In genomic region chr9:117643288-117643654, GRCh38 we compare ENCODE assay signal across 23 cellular contexts.
A peak's percentile ranks its signal among the peaks of the same experiment; 100 is the strongest.
DNase-seq lines count a peak whose midpoint lies in the region; ATAC-seq and TF ChIP-seq lines count a peak whose summit lies in the region.
"Had no signal": no experiment of that assay in that cellular context is flagged by ENCODE, and none has a peak within 500 bp of the region (broad histone marks: within the 10 kb centered on the region; RNA-seq: fewer than 3 reads in every experiment).

No MANE protein-coding gene starts in this region.

- H3K4me3 Mint-ChIP-seq in endodermal cell = no peak overlapping the region
- H3K4me3 Mint-ChIP-seq: H9; nephron progenitor cell; T-helper 1 cell treated with Interleukin-12 subunit alpha and Interleukin-12 subunit beta and Interleukin-4 antibody, amounts not matched to agents 30 μg/mL and 1 μg/mL, for 36 hours had no signal

- peaks cover 13% of the 10 kb centered on the region for H3K9me3 Mint-ChIP-seq in endodermal cell
- H3K9me3 Mint-ChIP-seq: H9; nephron progenitor cell; T-helper 1 cell treated with Interleukin-12 subunit alpha and Interleukin-12 subunit beta and Interleukin-4 antibody, amounts not matched to agents 30 μg/mL and 1 μg/mL, for 36 hours had no signal

- peaks cover 18% of the 10 kb centered on the region for H3K27me3 Mint-ChIP-seq in endodermal cell (ENCODE audit: insufficient read depth)

- no peak for ATAC-seq in lower lobe of right lung
- ATAC-seq: gastrocnemius medialis, upper lobe of right lung had no signal

- H3K4me1 Mint-ChIP-seq in endodermal cell = peaks cover 20% of the 10 kb centered on the region

- H3K9ac ChIP-seq in endodermal cell (ENCODE audit: extremely low read depth, low read length, poor library complexity, severe bottlenecking) (no peak overlapping the region), parathyroid adenoma (no peak overlapping the region)

- H3K9me3 ChIP-seq in endodermal cell (ENCODE audit: control insufficient read depth, low read length) = peaks cover 19% of the 10 kb centered on the region
- H3K9me3 ChIP-seq in parathyroid adenoma (ENCODE audit: control insufficient read depth, low read length) = no peaks in the 10 kb centered on the region
- H3K9me3 ChIP-seq in lower lobe of right lung = no peaks in the 10 kb centered on the region
- H3K9me3 ChIP-seq: adrenal gland, gastrocnemius medialis, prostate gland, upper lobe of right lung had no signal

- DNase-seq in CD1c-positive myeloid dendritic cell (ENCODE audit: extremely low spot score) (peak; percentile 11), HL-60 (ENCODE audit: low read depth in 1 of 2, low spot score in 1 of 2) (peak in 1 of 2 experiments; percentile 27), endodermal cell (no peak), foreskin fibroblast (no peak), lower lobe of right lung (no peak)
- DNase-seq in effector CD8-positive, alpha-beta T cell (lab: John Stamatoyannopoulos, UW) = no peak
- DNase-seq: activated CD8-positive, alpha-beta memory T cell treated with anti-CD3 and anti-CD28 coated beads, Interleukin-2, amount 50 U/mL, for 48 hours; adrenal gland; COR-L47; gastrocnemius medialis; MV-4-11; NCI-H187 treated with DMSO at 0.1 percent for 48 hours; NCI-H524 treated with DMSO at 0.1 percent for 48 hours; nephron progenitor cell; OCI-M1; SIG-M5; stimulated activated CD4-positive, alpha-beta T cell treated with anti-CD3 and anti-CD28 coated beads, Interleukin-4, amount 100 ng/mL, for 1 hour; upper lobe of right lung had no signal

- H3K4me1 ChIP-seq in endodermal cell (ENCODE audit: control insufficient read depth, insufficient read depth, low read length) (no peaks in the 10 kb centered on the region), parathyroid adenoma (no peaks in the 10 kb centered on the region), lower lobe of right lung (peaks cover 14% of the 10 kb centered on the region)
- H3K4me1 ChIP-seq: prostate gland had no signal

- H3K27me3 ChIP-seq in HL-60 (ENCODE audit: insufficient read depth, poor library complexity, severe bottlenecking) (peaks cover 2% of the 10 kb centered on the region), endodermal cell (ENCODE audit: control insufficient read depth, insufficient read depth, low read length, poor library complexity, severe bottlenecking) (no peaks in the 10 kb centered on the region), parathyroid adenoma (ENCODE audit: control insufficient read depth, insufficient read depth, low read length) (no peaks in the 10 kb centered on the region), lower lobe of right lung (ENCODE audit: low read depth) (peaks cover 13% of the 10 kb centered on the region)

- WGBS in endodermal cell (ENCODE audit: insufficient coverage in 1 of 2, insufficient read length in 1 of 2), 2 experiments = 93 to 95% methylated on average over 6 of the region's 6 CpGs

- no peak overlapping the region for H3K27ac Mint-ChIP-seq in endodermal cell
- H3K27ac Mint-ChIP-seq: H9; nephron progenitor cell; T-helper 1 cell treated with Interleukin-12 subunit alpha and Interleukin-12 subunit beta and Interleukin-4 antibody, amounts not matched to agents 30 μg/mL and 1 μg/mL, for 36 hours had no signal

- peak overlapping the region; percentile 7 for H2AFZ ChIP-seq in parathyroid adenoma

- intact Hi-C loops in lower lobe of right lung (cut with DNase I) = no loop called here

- H3K4me3 ChIP-seq in HL-60 (replicated peaks; ENCODE audit: insufficient read depth, low read length) = peak overlapping the region; percentile 50
- H3K4me3 ChIP-seq in endodermal cell (ENCODE audit: low read length) = peak overlapping the region; percentile 1
- H3K4me3 ChIP-seq in parathyroid adenoma (ENCODE audit: low read depth, low read length) = no peak overlapping the region
- no peak overlapping the region for H3K4me3 ChIP-seq in foreskin fibroblast (ENCODE audit: low read depth in 1 of 2, low read length in 2 of 2)
- H3K4me3 ChIP-seq in lower lobe of right lung = no peak overlapping the region
- H3K4me3 ChIP-seq: adrenal gland, smooth muscle cell, upper lobe of right lung had no signal

- peak overlapping the region; percentile 37; the same call in 1 of the 2 replicates for H3K27ac ChIP-seq in HL-60 (replicated peaks)
- no peak overlapping the region for H3K27ac ChIP-seq in endodermal cell (ENCODE audit: low read depth, low read length)
- H3K27ac ChIP-seq in parathyroid adenoma = no peak overlapping the region
- no peak overlapping the region for H3K27ac ChIP-seq in lower lobe of right lung
- H3K27ac ChIP-seq: adrenal gland, gastrocnemius medialis, prostate gland, upper lobe of right lung had no signal

- no peaks in the 10 kb centered on the region for H3K36me3 Mint-ChIP-seq in endodermal cell (ENCODE audit: low read depth)

- no peak overlapping the region for H3K4me2 ChIP-seq in parathyroid adenoma (ENCODE audit: low read length)
- H3K4me2 ChIP-seq: smooth muscle cell had no signal

- H3K79me2 ChIP-seq in parathyroid adenoma = no peaks in the 10 kb centered on the region

- TF ChIP-seq CTCF in HL-60 (IDR thresholded peaks at IDR 0.05; ENCODE audit: insufficient read depth, low read length) (no peak), endodermal cell (conservative IDR thresholded peaks at IDR 0.05) (no peak), parathyroid adenoma (IDR thresholded peaks at IDR 0.05) (no peak), foreskin fibroblast (IDR thresholded peaks at IDR 0.05; ENCODE audit: low read depth, low read length) (no peak), lower lobe of right lung (IDR thresholded peaks at IDR 0.05) (no peak)

- H3K36me3 ChIP-seq in endodermal cell (ENCODE audit: control insufficient read depth, insufficient read depth, low read length) (no peaks in the 10 kb centered on the region), parathyroid adenoma (ENCODE audit: control insufficient read depth, insufficient read depth, low read length) (no peaks in the 10 kb centered on the region), lower lobe of right lung (no peaks in the 10 kb centered on the region)
- H3K36me3 ChIP-seq: adrenal gland, gastrocnemius medialis, prostate gland, upper lobe of right lung had no signal

Comparison
In these comparisons a context has a peak if more than half of its experiments do, and no peak if none do; other contexts are left out.
1. H3K4me3 ChIP-seq: peak in HL-60 (single experiment) and endodermal cell (single experiment); none in parathyroid adenoma (single experiment), foreskin fibroblast (0 of 2) and lower lobe of right lung (single experiment).